Comparison of ENCODE assay signal across 1 cellular context in the genomic region with DNA sequence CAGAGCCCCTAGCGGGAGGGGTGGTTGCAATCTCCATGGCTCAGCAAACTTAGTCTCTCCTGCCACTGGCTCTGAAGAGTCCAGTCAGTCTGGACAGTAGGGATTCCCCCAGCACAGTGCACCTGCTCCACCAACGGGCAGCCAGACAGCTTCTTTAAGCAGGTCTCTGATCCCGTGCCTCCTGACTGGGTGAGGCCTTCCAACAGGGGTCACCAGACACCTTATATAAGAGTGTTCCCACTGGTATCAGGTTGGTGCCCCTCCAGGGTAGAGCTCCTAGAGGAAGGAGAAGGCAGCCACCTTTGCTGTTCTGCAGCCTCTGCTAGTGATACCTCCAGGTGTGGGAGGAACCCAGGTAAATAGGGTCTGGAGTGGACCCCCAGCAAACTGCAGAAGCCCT.
TF ChIP-seq lines count a peak whose summit lies in the region.

No MANE protein-coding gene starts in this region.

TF ChIP-seq in GM23338, 12 proteins besides CTCF, POLR2A, EP300 and RAD21 (continued from another document):
- no peak for TF ChIP-seq STAT1 (IDR thresholded peaks at IDR 0.05; ENCODE audit: unreplicated experiment)
TF ChIP-seq in GM23338: peak in this region for 0.
